In genomic region chr3:9139366-9139765, GRCh38 we compare ENCODE assay signal across 7 cellular contexts.
"Had no signal": no experiment of that assay in that cellular context is flagged by ENCODE, and none has a peak within 500 bp of the region (broad histone marks: within the 10 kb centered on the region; RNA-seq: fewer than 3 reads in every experiment).

No MANE protein-coding gene starts in this region.

- H3K4me3 ChIP-seq: GM12878 had no signal

- DNase-seq: GDM1, GF-D8 had no signal

- FAIRE-seq: G401.6, GM12878, GM12892, GM18507, GM19239 had no signal
